Comparison of ENCODE assay signal across 8 cellular contexts in the genomic region with DNA sequence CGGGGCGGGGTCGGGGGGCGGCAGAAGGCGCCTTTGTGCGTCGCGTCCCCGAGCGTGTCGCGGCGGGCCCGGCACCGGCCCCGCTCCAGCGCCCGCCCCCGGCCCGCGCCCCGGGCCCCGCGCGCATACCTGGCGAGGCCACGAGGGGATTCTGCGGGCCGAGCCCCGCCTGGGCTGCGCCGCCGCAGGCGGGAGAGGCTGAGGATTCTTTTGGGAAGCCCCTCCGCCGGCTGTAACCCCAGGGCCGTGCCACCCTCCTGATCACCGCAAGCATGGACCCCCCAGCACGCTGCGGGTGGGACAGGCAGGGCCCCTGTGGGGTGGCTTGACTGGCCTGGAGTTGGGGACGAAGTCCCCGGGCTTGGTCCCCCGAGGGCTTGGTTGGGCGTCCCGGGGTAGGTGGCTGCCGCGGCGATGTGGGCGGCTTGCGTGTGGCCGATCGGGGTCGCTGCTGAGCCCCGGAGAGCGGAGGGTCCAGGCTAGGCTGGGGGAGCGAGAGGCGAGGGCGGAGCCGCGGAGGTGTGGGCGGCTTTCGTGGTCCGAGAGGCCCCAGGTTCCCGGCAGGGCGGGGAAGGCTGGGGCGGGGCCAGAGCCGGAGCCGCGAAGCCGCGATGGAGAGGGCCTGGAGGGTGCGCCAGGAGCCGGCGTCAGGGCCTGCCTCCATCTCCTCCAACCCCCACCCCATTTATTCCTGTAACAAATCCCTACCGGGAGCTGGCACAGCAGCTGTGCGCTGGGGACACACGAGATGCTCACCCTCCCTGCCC. TPM values are rescaled to one million over a fixed set of nuclear protein-coding genes. Genes with fewer than 3 reads are reported as not detected.
A peak's percentile ranks its signal among the peaks of the same experiment; 100 is the strongest.
DNase-seq lines count a peak whose midpoint lies in the region; ATAC-seq and TF ChIP-seq lines count a peak whose summit lies in the region.

No MANE protein-coding gene starts in this region.

- H3K4me1 Mint-ChIP-seq in CD14-positive monocyte: peaks cover 4% of the 10 kb centered on the region
- H3K4me1 Mint-ChIP-seq in WTC11: peaks cover 14% of the 10 kb centered on the region; the same call in 1 of the 2 replicates
- peaks cover 25% of the 10 kb centered on the region for H3K4me1 Mint-ChIP-seq in central memory CD8-positive, alpha-beta T cell

- peak overlapping the region; percentile 73 for H3K27ac ChIP-seq in layer of hippocampus (ENCODE audit: low read depth, low read length)

- TF ChIP-seq CTCF in CD14-positive monocyte (IDR thresholded peaks at IDR 0.05): peak; percentile 17
- TF ChIP-seq CTCF in GM20000 (IDR thresholded peaks at IDR 0.05; ENCODE audit: extremely low read depth, missing control alignments): peak; percentile 49
- peak; percentile 27; the same call in 1 of the 2 replicates for TF ChIP-seq CTCF in LNCAP (IDR thresholded peaks at IDR 0.05)
- 0 out of 2 replicates have a peak, but pooled peaks have one; percentile 9 for TF ChIP-seq CTCF in WTC11 (IDR thresholded peaks at IDR 0.05)

- CTCF ChIA-PET in WTC11 (lab: Charles Lee): interaction anchor here (0.6 to 1.6 kb wide), 20 partner anchors 14 to 378 kb away, joined by 3 to 7 read pairs (median 4); partner anchors contain the start of gene JAG2

- H3K27ac Mint-ChIP-seq in CD14-positive monocyte: no peak overlapping the region
- no peak overlapping the region for H3K27ac Mint-ChIP-seq in WTC11
- H3K27ac Mint-ChIP-seq in central memory CD8-positive, alpha-beta T cell (ENCODE audit: low read depth): peak overlapping the region; percentile 61

- TF ChIP-seq POLR2A in erythroblast (IDR thresholded peaks at IDR 0.05; ENCODE audit: low read length): no peak

- H3K27me3 ChIP-seq in layer of hippocampus (ENCODE audit: control insufficient read depth, insufficient read depth, low read length): peaks cover 27% of the 10 kb centered on the region

- intact Hi-C loops in CD14-positive monocyte (cut with micrococcal nuclease): loop anchor here (5.0 kb wide), 1 partner anchor 36 kb away; no protein-coding TSS in a partner anchor

- DNase-seq in CD14-positive monocyte (ENCODE audit: low spot score) (no peak), GM20000 (ENCODE audit: low spot score) (peak; percentile 94), WTC11 (ENCODE audit: low spot score) (peak; percentile 94), erythroblast (lab: John Stamatoyannopoulos, UW) (no peak)
- DNase-seq in central memory CD8-positive, alpha-beta T cell (ENCODE audit: low spot score in 2 of 2): peak; percentile 27 to 48
- peak; percentile 71 for DNase-seq in stimulated activated CD4-positive, alpha-beta T cell treated with anti-CD3 and anti-CD28 coated beads, Interleukin-4, amount 100 ng/mL, for 24 hours

- POLR2A ChIA-PET in WTC11 (lab: Charles Lee): no interaction called here

- H3K4me3 Mint-ChIP-seq in CD14-positive monocyte (peak overlapping the region; percentile 53 to 84), WTC11 (peak overlapping the region; percentile 58)
- H3K4me3 Mint-ChIP-seq in central memory CD8-positive, alpha-beta T cell: peak overlapping the region; percentile 71

- peak; percentile 90 for ATAC-seq in WTC11
- peak; percentile 38 for ATAC-seq in central memory CD8-positive, alpha-beta T cell (replicated peaks; ENCODE audit: extremely low read depth, poor library complexity, severe bottlenecking)

- peaks cover 0 to 3% of the 10 kb centered on the region in 2 donors for H3K36me3 Mint-ChIP-seq in CD14-positive monocyte
- no peaks in the 10 kb centered on the region for H3K36me3 Mint-ChIP-seq in WTC11
- peaks cover 3% of the 10 kb centered on the region for H3K36me3 Mint-ChIP-seq in central memory CD8-positive, alpha-beta T cell (ENCODE audit: insufficient read depth)

- H3K9me3 Mint-ChIP-seq in CD14-positive monocyte (peaks cover 0 to 17% (median 8%) of the 10 kb centered on the region in 7 donors), WTC11 (peaks cover 6% of the 10 kb centered on the region)
- no peaks in the 10 kb centered on the region for H3K9me3 Mint-ChIP-seq in central memory CD8-positive, alpha-beta T cell

- H3K27me3 Mint-ChIP-seq in CD14-positive monocyte (ENCODE audit: low read depth in 3 of 3) (peaks cover 42 to 72% (median 45%) of the 10 kb centered on the region in 3 donors), WTC11 (ENCODE audit: low read depth) (peaks cover 53% of the 10 kb centered on the region)
- H3K27me3 Mint-ChIP-seq in central memory CD8-positive, alpha-beta T cell: peaks cover 2% of the 10 kb centered on the region

TF ChIP-seq in WTC11, 78 proteins besides CTCF, POLR2A, EP300 and RAD21:
- TF ChIP-seq SP1 (CRISPR knock-in tag; conservative IDR thresholded peaks at IDR 0.05): peak; percentile 67; the same call in 1 of the 2 replicates
- no peak for TF ChIP-seq CDX4 (CRISPR knock-in tag; IDR thresholded peaks at IDR 0.05; ENCODE audit: borderline replicate concordance)
- TF ChIP-seq, protein P1, sequence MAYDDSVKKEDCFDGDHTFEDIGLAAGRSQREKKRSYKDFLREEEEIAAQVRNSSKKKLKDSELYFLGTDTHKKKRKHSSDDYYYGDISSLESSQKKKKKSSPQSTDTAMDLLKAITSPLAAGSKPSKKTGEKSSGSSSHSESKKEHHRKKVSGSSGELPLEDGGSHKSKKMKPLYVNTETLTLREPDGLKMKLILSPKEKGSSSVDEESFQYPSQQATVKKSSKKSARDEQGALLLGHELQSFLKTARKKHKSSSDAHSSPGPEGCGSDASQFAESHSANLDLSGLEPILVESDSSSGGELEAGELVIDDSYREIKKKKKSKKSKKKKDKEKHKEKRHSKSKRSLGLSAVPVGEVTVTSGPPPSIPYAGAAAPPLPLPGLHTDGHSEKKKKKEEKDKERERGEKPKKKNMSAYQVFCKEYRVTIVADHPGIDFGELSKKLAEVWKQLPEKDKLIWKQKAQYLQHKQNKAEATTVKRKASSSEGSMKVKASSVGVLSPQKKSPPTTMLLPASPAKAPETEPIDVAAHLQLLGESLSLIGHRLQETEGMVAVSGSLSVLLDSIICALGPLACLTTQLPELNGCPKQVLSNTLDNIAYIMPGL (CRISPR knock-in tag; IDR thresholded peaks at IDR 0.05): peak; percentile 94
- TF ChIP-seq ZBTB21 (CRISPR knock-in tag; IDR thresholded peaks at IDR 0.05; ENCODE audit: borderline replicate concordance): 0 out of 2 replicates have a peak, but pooled peaks have one; percentile 28
- 0 out of 2 replicates have a peak, but pooled peaks have one; percentile 39 for TF ChIP-seq ZNF317 (CRISPR knock-in tag; IDR thresholded peaks at IDR 0.05; ENCODE audit: borderline replicate concordance, low read depth)
- TF ChIP-seq, protein P2, sequence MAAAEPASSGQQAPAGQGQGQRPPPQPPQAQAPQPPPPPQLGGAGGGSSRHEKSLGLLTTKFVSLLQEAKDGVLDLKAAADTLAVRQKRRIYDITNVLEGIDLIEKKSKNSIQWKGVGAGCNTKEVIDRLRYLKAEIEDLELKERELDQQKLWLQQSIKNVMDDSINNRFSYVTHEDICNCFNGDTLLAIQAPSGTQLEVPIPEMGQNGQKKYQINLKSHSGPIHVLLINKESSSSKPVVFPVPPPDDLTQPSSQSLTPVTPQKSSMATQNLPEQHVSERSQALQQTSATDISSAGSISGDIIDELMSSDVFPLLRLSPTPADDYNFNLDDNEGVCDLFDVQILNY (CRISPR knock-in tag; IDR thresholded peaks at IDR 0.05): peak; percentile 54; the same call in 1 of the 2 replicates
- TF ChIP-seq NR2C2 (CRISPR knock-in tag; IDR thresholded peaks at IDR 0.05): no peak
- no peak for TF ChIP-seq ZNF219 (CRISPR knock-in tag; IDR thresholded peaks at IDR 0.05; ENCODE audit: borderline replicate concordance)
- TF ChIP-seq ZNF121 (CRISPR knock-in tag; IDR thresholded peaks at IDR 0.05): no peak
- TF ChIP-seq, protein P3, sequence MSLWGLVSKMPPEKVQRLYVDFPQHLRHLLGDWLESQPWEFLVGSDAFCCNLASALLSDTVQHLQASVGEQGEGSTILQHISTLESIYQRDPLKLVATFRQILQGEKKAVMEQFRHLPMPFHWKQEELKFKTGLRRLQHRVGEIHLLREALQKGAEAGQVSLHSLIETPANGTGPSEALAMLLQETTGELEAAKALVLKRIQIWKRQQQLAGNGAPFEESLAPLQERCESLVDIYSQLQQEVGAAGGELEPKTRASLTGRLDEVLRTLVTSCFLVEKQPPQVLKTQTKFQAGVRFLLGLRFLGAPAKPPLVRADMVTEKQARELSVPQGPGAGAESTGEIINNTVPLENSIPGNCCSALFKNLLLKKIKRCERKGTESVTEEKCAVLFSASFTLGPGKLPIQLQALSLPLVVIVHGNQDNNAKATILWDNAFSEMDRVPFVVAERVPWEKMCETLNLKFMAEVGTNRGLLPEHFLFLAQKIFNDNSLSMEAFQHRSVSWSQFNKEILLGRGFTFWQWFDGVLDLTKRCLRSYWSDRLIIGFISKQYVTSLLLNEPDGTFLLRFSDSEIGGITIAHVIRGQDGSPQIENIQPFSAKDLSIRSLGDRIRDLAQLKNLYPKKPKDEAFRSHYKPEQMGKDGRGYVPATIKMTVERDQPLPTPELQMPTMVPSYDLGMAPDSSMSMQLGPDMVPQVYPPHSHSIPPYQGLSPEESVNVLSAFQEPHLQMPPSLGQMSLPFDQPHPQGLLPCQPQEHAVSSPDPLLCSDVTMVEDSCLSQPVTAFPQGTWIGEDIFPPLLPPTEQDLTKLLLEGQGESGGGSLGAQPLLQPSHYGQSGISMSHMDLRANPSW (CRISPR knock-in tag; conservative IDR thresholded peaks at IDR 0.05; ENCODE audit: low read depth): 0 out of 2 replicates have a peak, but pooled peaks have one; percentile 63
TF ChIP-seq in WTC11: peak in this region for 6.

RNA-seq across cellular contexts. Expression of gene GPR132, which starts 28.4 kb away (rescaled TPM):
- polyA plus RNA-seq in CD14-positive monocyte: 10 to 100 TPM in 1 of 2 donors, 1 to 10 TPM in 1; 6.3 to 13.0 TPM
- total RNA-seq in WTC11 (2021): 0.09 to 0.13 TPM in 2 of 3 replicates, not detected in the other

Comparison
In these comparisons a context has a peak if more than half of its experiments do, and no peak if none do; other contexts are left out.
1. DNase-seq: peak in GM20000 (single experiment), WTC11 (single experiment), central memory CD8-positive, alpha-beta T cell (2 of 2) and stimulated activated CD4-positive, alpha-beta T cell treated with anti-CD3 and anti-CD28 coated beads, Interleukin-4, amount 100 ng/mL, for 24 hours (single experiment); none in CD14-positive monocyte (single experiment) and erythroblast (0 of 2).
2. Peak in every context shown above with its lines, with median percentiles within 50 percentile points of each other: H3K4me3 Mint-ChIP-seq and CTCF ChIP-seq.